Comparison of ENCODE assay signal across 2 cellular contexts in genomic region chr20:46034039-46034438, GRCh38.
TF ChIP-seq lines count a peak whose summit lies in the region.

No MANE protein-coding gene starts in this region.

TF ChIP-seq in HepG2, 621 proteins besides CTCF, POLR2A, EP300 and RAD21:
- TF ChIP-seq ZNF709 (CRISPR knock-in tag; IDR thresholded peaks at IDR 0.05) (no peak), FOXP1 (IDR thresholded peaks at IDR 0.05) (0 out of 2 replicates have a peak, but pooled peaks have one; percentile 4), FOXP1 (CRISPR knock-in tag; IDR thresholded peaks at IDR 0.05) (no peak), CREB1 (IDR thresholded peaks at IDR 0.05) (peak; percentile 63; the same call in 1 of the 2 replicates), CREB1 (CRISPR knock-in tag; IDR thresholded peaks at IDR 0.05) (no peak)
- TF ChIP-seq, protein P1, sequence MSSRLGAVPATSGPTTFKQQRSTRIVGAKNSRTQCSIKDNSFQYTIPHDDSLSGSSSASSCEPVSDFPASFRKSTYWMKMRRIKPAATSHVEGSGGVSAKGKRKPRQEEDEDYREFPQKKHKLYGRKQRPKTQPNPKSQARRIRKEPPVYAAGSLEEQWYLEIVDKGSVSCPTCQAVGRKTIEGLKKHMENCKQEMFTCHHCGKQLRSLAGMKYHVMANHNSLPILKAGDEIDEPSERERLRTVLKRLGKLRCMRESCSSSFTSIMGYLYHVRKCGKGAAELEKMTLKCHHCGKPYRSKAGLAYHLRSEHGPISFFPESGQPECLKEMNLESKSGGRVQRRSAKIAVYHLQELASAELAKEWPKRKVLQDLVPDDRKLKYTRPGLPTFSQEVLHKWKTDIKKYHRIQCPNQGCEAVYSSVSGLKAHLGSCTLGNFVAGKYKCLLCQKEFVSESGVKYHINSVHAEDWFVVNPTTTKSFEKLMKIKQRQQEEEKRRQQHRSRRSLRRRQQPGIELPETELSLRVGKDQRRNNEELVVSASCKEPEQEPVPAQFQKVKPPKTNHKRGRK (CRISPR knock-in tag; IDR thresholded peaks at IDR 0.05): no peak

TF ChIP-seq in HEK293, 187 proteins besides CTCF, POLR2A, EP300 and RAD21:
- TF ChIP-seq ZNF18 (tag by site-specific recombination; IDR thresholded peaks at IDR 0.05) (no peak), ZNF623 (tag by site-specific recombination; IDR thresholded peaks at IDR 0.05) (peak; percentile 45)
